ENCODE assay signal across 24 cellular contexts in genomic region chr10:50422259-50422658, GRCh38.
DNase-seq lines count a peak whose midpoint lies in the region; ATAC-seq and TF ChIP-seq lines count a peak whose summit lies in the region.
"Had no signal": no experiment of that assay in that cellular context is flagged by ENCODE, and none has a peak within 500 bp of the region (broad histone marks: within the 10 kb centered on the region; RNA-seq: fewer than 3 reads in every experiment).

No MANE protein-coding gene starts in this region.

- ATAC-seq in HG03095 (IDR thresholded peaks at IDR 0.05; ENCODE audit: unreplicated experiment), result no peak
- ATAC-seq in HG02884 (IDR thresholded peaks at IDR 0.05; ENCODE audit: unreplicated experiment), result no peak

- no peak overlapping the region for H2AFZ ChIP-seq in OCI-LY3 (ENCODE audit: low read depth, low read length)

- CTCF ChIA-PET in CD8-positive, alpha-beta memory T cell (lab: Charles Lee), result interaction anchor here (1.2 kb wide), 1 partner anchor 24 kb away, joined by 5 read pairs; no protein-coding TSS in a partner anchor

- POLR2A ChIA-PET in CD8-positive, alpha-beta memory T cell (lab: Charles Lee), result no interaction called here

- 0 out of 2 replicates have a peak, but pooled peaks cover 7% of the 10 kb centered on the region for H3K79me2 ChIP-seq in OCI-LY3 (ENCODE audit: low read length)

- peak; percentile 24 for DNase-seq in DMS153 (lab: John Stamatoyannopoulos, UW)
- DNase-seq in DMS153 treated with DMSO at 0.1 percent for 48 hours (lab: John Stamatoyannopoulos, UW; ENCODE audit: unreplicated experiment), result no peak
- DNase-seq in fibroblast of peridontal ligament (ENCODE audit: extremely low read depth), result peak; percentile 40
- DNase-seq in superior temporal gyrus (ENCODE audit: extremely low spot score), result peak; percentile 79
- DNase-seq in CD8-positive, alpha-beta memory T cell, result no peak
- DNase-seq: activated CD4-positive, alpha-beta T cell treated with anti-CD3 and anti-CD28 coated beads for 4 hours; activated effector memory CD4-positive, alpha-beta T cell treated with Interleukin-2 at 50 U/mL for 16 hours; effector memory CD4-positive, alpha-beta T cell; heart left ventricle; immature natural killer cell; NCI-H1417 treated with DMSO at 0.1 percent for 48 hours; nephron progenitor cell; NK-92 treated with Interleukin-12 subunit alpha and Interleukin-12 subunit beta, amount 100 ng/mL, for 24 hours; stimulated activated CD8-positive, alpha-beta memory T cell treated with anti-CD3 and anti-CD28 coated beads, Interleukin-4, amount 100 ng/mL, for 48 hours had no signal

- H3K4me2 ChIP-seq in OCI-LY3 (ENCODE audit: low read length), result peak overlapping the region; percentile 45
- H3K4me2 ChIP-seq: BLaER1, smooth muscle cell had no signal

- H3K4me3 ChIP-seq in OCI-LY3 (ENCODE audit: low read length), result no peak overlapping the region
- no peak overlapping the region for H3K4me3 ChIP-seq in CD8-positive, alpha-beta memory T cell (ENCODE audit: low read length)
- H3K4me3 ChIP-seq: BLaER1, cardiac muscle cell, HAP-1, heart left ventricle, smooth muscle cell, thoracic aorta had no signal

- no peak overlapping the region for H3K9ac ChIP-seq in OCI-LY3 (ENCODE audit: low read length)
- H3K9ac ChIP-seq: BLaER1 had no signal

- H3K9me3 ChIP-seq in OCI-LY3 (ENCODE audit: insufficient read depth, low read length), result no peaks in the 10 kb centered on the region
- no peaks in the 10 kb centered on the region for H3K9me3 ChIP-seq in CD8-positive, alpha-beta memory T cell (ENCODE audit: low read length)
- H3K9me3 ChIP-seq: HAP-1, heart left ventricle, thoracic aorta had no signal

- H3K4me3 Mint-ChIP-seq in CD8-positive, alpha-beta memory T cell, result no peak overlapping the region
- H3K4me3 Mint-ChIP-seq: immature natural killer cell, nephron progenitor cell had no signal

- H3K27ac ChIP-seq in OCI-LY3 (ENCODE audit: low read length), result no peak overlapping the region
- H3K27ac ChIP-seq in CD8-positive, alpha-beta memory T cell (ENCODE audit: low read depth, low read length), result no peak overlapping the region
- H3K27ac ChIP-seq: 22Rv1, BLaER1, cardiac muscle cell, thoracic aorta had no signal

- no peaks in the 10 kb centered on the region for H3K9me3 Mint-ChIP-seq in CD8-positive, alpha-beta memory T cell
- H3K9me3 Mint-ChIP-seq: immature natural killer cell, nephron progenitor cell had no signal

- TF ChIP-seq CTCF in OCI-LY3 (IDR thresholded peaks at IDR 0.05; ENCODE audit: low read depth, low read length), result no peak

- peaks cover 6% of the 10 kb centered on the region for H3K27me3 ChIP-seq in OCI-LY3 (ENCODE audit: low read depth, low read length)
- H3K27me3 ChIP-seq in CD8-positive, alpha-beta memory T cell (ENCODE audit: insufficient read depth, low read length, poor library complexity, severe bottlenecking), result no peaks in the 10 kb centered on the region
- H3K27me3 ChIP-seq: heart left ventricle had no signal

- H3K4me1 Mint-ChIP-seq in CD8-positive, alpha-beta memory T cell, result peaks cover 18 to 46% (median 42%) of the 10 kb centered on the region in 3 donors

- H4K20me1 ChIP-seq in OCI-LY3 (ENCODE audit: insufficient read depth, low read length), result no peaks in the 10 kb centered on the region; the same call in 1 of the 2 replicates

- peaks cover 33% of the 10 kb centered on the region for H3K4me1 ChIP-seq in OCI-LY3 (ENCODE audit: low read length)
- peaks cover 9% of the 10 kb centered on the region for H3K4me1 ChIP-seq in CD8-positive, alpha-beta memory T cell (ENCODE audit: insufficient read depth, low read length)

- no peaks in the 10 kb centered on the region for H3K36me3 ChIP-seq in OCI-LY3 (replicated peaks; ENCODE audit: low read depth, low read length)
- no peaks in the 10 kb centered on the region for H3K36me3 ChIP-seq in CD8-positive, alpha-beta memory T cell (ENCODE audit: insufficient read depth, low read length)
- H3K36me3 ChIP-seq: cardiac muscle cell, HAP-1, heart left ventricle, thoracic aorta had no signal

- peaks cover 6 to 12% (median 10%) of the 10 kb centered on the region in 3 donors for H3K36me3 Mint-ChIP-seq in CD8-positive, alpha-beta memory T cell
- H3K36me3 Mint-ChIP-seq: immature natural killer cell had no signal

- peaks cover 0 to 3% of the 10 kb centered on the region in 2 donors for H3K27me3 Mint-ChIP-seq in CD8-positive, alpha-beta memory T cell

- H3K27ac Mint-ChIP-seq in CD8-positive, alpha-beta memory T cell, result peak overlapping the region in 1 of 8 donors; percentile 69
- H3K27ac Mint-ChIP-seq: immature natural killer cell, nephron progenitor cell, progenitor cell of endocrine pancreas had no signal

Comparison
In these comparisons a context has a peak if more than half of its experiments do, and no peak if none do; other contexts are left out.
1. DNase-seq: peak in DMS153 (single experiment), fibroblast of peridontal ligament (single experiment) and superior temporal gyrus (single experiment); none in DMS153 treated with DMSO at 0.1 percent for 48 hours (single experiment) and CD8-positive, alpha-beta memory T cell (0 of 5).